ENCODE assay signal across 26 cellular contexts in genomic region chr13:92365904-92366303, GRCh38.
"Had no signal": no experiment of that assay in that cellular context is flagged by ENCODE, and none has a peak within 500 bp of the region (broad histone marks: within the 10 kb centered on the region; RNA-seq: fewer than 3 reads in every experiment).

No MANE protein-coding gene starts in this region.

- H3K4me3 ChIP-seq: colonic mucosa, coronary artery, dorsolateral prefrontal cortex, esophagus muscularis mucosa, esophagus squamous epithelium, gastrocnemius medialis, gastroesophageal sphincter, heart left ventricle, heart right ventricle had no signal

- H3K36me3 ChIP-seq: colonic mucosa, esophagus muscularis mucosa, esophagus squamous epithelium, gastrocnemius medialis, gastroesophageal sphincter, heart left ventricle, heart right ventricle had no signal

- H3K27me3 ChIP-seq: colonic mucosa, dorsolateral prefrontal cortex, esophagus muscularis mucosa, esophagus squamous epithelium, gastrocnemius medialis, gastroesophageal sphincter, heart left ventricle, heart right ventricle had no signal

- H3K4me1 ChIP-seq: colonic mucosa, esophagus muscularis mucosa, esophagus squamous epithelium, gastrocnemius medialis, gastroesophageal sphincter, heart left ventricle, heart right ventricle had no signal

- H3K27ac ChIP-seq: colonic mucosa, coronary artery, dorsolateral prefrontal cortex, epithelial cell of prostate, esophagus muscularis mucosa, esophagus squamous epithelium, gastrocnemius medialis, gastroesophageal sphincter, heart left ventricle, heart right ventricle had no signal

- DNase-seq: colonic mucosa; cortex of kidney; dermis blood vessel endothelial cell; dorsolateral prefrontal cortex; effector CD4-positive, alpha-beta T cell; effector CD8-positive, alpha-beta T cell; effector memory CD4-positive, alpha-beta T cell; effector memory CD8-positive, alpha-beta T cell; endodermal cell; erythroblast; esophagus squamous epithelium; foreskin fibroblast; foreskin melanocyte; gastrocnemius medialis; glutamatergic neuron; head of caudate nucleus; heart left ventricle; heart right ventricle had no signal

- H3K9me3 ChIP-seq: colonic mucosa, esophagus muscularis mucosa, gastrocnemius medialis had no signal

- ATAC-seq: effector memory CD8-positive, alpha-beta T cell; esophagus mucosa; gastrocnemius medialis; gastroesophageal sphincter; heart left ventricle; heart right ventricle had no signal

- FAIRE-seq: colon, endometrium, endothelial cell of umbilical vein had no signal
